In the genomic region with DNA sequence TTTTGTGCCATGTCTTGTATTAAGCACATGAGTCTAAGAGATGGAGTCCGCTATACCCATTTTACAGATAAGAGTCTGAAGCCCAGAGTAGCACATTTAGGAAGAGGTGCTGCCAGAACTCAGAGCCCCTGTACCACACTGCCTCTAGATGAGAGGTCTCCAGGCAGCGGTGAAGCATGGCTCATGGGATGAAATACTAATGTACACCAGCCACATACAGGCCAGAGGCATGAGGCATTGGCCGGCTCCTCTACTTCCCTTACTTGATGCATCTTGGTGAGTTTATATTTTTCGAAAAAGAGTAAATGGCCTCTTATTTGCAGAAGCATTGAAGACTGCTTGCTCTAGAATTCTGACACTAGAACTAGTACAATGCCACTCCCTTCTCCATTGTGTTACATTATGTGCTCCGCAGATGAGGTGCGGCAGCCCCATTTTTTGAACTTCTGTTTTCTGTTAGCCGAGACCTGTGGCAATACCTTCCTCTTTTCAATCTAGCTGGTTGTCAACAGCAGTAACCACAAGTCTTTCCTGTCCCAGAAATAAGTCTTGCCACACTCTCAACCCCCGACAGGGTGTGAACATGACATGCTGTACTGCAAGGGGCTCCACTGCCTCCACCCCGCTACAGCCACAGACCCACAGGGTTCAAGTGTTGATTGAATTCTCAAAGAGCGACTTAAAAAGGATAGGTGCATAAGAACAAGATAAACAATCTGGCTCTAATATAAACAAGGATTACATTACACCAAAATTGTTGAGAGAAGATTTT, we compare ENCODE assay signal across 8 cellular contexts.
DNase-seq lines count a peak whose midpoint lies in the region; ATAC-seq lines count a peak whose summit lies in the region.

No MANE protein-coding gene starts in this region.

- peak; percentile 84 for DNase-seq in activated CD8-positive, alpha-beta memory T cell treated with anti-CD3 and anti-CD28 coated beads for 24 hours
- DNase-seq in activated CD8-positive, alpha-beta memory T cell treated with anti-CD3 and anti-CD28 coated beads, Interleukin-2, amount 50 U/mL, for 48 hours: no peak
- peak; percentile 52 to 58 for DNase-seq in activated CD4-positive, alpha-beta T cell treated with anti-CD3 and anti-CD28 coated beads, Interleukin-2, amount 50 U/mL, for 4 hours
- peak; percentile 72 for DNase-seq in germinal center (ENCODE audit: low spot score)
- DNase-seq in stimulated activated CD4-positive, alpha-beta T cell treated with anti-CD3 and anti-CD28 coated beads, Interleukin-4, amount 100 ng/mL, for 24 hours: peak; percentile 72
- DNase-seq in EL: no peak
- DNase-seq in dermis blood vessel endothelial cell: no peak

- peak; percentile 66 for ATAC-seq in HG03521 (IDR thresholded peaks at IDR 0.05; ENCODE audit: unreplicated experiment)

Comparison
In these comparisons a context has a peak if more than half of its experiments do, and no peak if none do; other contexts are left out.
1. DNase-seq: peak in activated CD8-positive, alpha-beta memory T cell treated with anti-CD3 and anti-CD28 coated beads for 24 hours (single experiment), activated CD4-positive, alpha-beta T cell treated with anti-CD3 and anti-CD28 coated beads, Interleukin-2, amount 50 U/mL, for 4 hours (2 of 2), germinal center (single experiment) and stimulated activated CD4-positive, alpha-beta T cell treated with anti-CD3 and anti-CD28 coated beads, Interleukin-4, amount 100 ng/mL, for 24 hours (single experiment); none in activated CD8-positive, alpha-beta memory T cell treated with anti-CD3 and anti-CD28 coated beads, Interleukin-2, amount 50 U/mL, for 48 hours (single experiment), EL (single experiment) and dermis blood vessel endothelial cell (single experiment).